ENCODE assay signal across 20 cellular contexts in the genomic region with DNA sequence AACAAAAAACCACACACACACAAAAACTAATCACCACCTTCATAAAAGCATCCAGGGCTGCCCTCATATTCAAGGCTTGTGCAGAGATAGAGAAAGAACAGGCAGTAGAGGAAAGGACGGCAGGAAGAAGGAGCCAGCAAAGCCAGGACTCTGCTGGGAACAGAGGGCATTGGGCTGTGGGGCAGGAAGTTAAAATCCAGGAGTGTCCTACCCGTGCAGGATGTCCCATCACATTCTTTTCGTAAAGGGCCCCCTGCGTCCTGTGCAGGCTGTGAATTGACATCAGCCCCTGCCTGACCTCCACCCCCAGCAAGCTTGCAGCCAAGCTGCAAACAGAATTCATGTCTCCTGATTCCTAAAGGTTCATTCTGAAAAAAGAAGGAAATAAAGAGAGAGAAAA.
A peak's percentile ranks its signal among the peaks of the same experiment; 100 is the strongest.
DNase-seq lines count a peak whose midpoint lies in the region; TF ChIP-seq lines count a peak whose summit lies in the region.
"Had no signal": no experiment of that assay in that cellular context is flagged by ENCODE, and none has a peak within 500 bp of the region (broad histone marks: within the 10 kb centered on the region; RNA-seq: fewer than 3 reads in every experiment).

No MANE protein-coding gene starts in this region.

- H3K9ac ChIP-seq in H9 (ENCODE audit: extremely low read depth, insufficient read length, low read length) (no peak overlapping the region), subcutaneous abdominal adipose tissue (ENCODE audit: low read length in 5 of 5) (no peak overlapping the region)

- H2BK5ac ChIP-seq in H9 (ENCODE audit: insufficient read length, low read length): no peak overlapping the region

- no peaks in the 10 kb centered on the region for H3K36me3 ChIP-seq in subcutaneous abdominal adipose tissue (ENCODE audit: control insufficient read depth in 5 of 5, insufficient read depth in 5 of 5, low read length in 5 of 5)
- H3K36me3 ChIP-seq: BE2C, MG63 had no signal

- H2BK12ac ChIP-seq in H9 (ENCODE audit: insufficient read length, low read depth, low read length): no peak overlapping the region

- no peaks in the 10 kb centered on the region for H3K9me3 ChIP-seq in H9 (ENCODE audit: control insufficient read depth, low read depth, low read length)
- no peaks in the 10 kb centered on the region for H3K9me3 ChIP-seq in subcutaneous abdominal adipose tissue (ENCODE audit: control insufficient read depth in 5 of 5, low read length in 5 of 5)
- H3K9me3 ChIP-seq: BE2C, Caco-2, MG63 had no signal

- peak overlapping the region in 1 of 5 donors; percentile 24 for H3K4me3 ChIP-seq in subcutaneous abdominal adipose tissue (ENCODE audit: low read depth in 1 of 5, low read length in 5 of 5)
- H3K4me3 ChIP-seq: K562, MG63 had no signal

- H3T11ph ChIP-seq in H9 (ENCODE audit: low read length): no peak overlapping the region

- H2AK5ac ChIP-seq in H9 (ENCODE audit: insufficient read length, low read length): no peak overlapping the region

- H3K27me3 Mint-ChIP-seq in H9 (ENCODE audit: low read depth): peaks cover 1% of the 10 kb centered on the region; the same call in 1 of the 2 replicates
- no peaks in the 10 kb centered on the region for H3K27me3 Mint-ChIP-seq in chondrocyte (ENCODE audit: low read depth)
- peaks cover 3% of the 10 kb centered on the region for H3K27me3 Mint-ChIP-seq in nephron (ENCODE audit: low read depth)
- H3K27me3 Mint-ChIP-seq: CD4-positive, alpha-beta T cell had no signal

- no peak overlapping the region for H3K23ac ChIP-seq in H9 (ENCODE audit: insufficient read length, low read depth, low read length)

- no peak overlapping the region for H3K18ac ChIP-seq in H9 (ENCODE audit: insufficient read length, low read depth, low read length)

- H3K79me2 ChIP-seq in H9 (ENCODE audit: insufficient read depth, low read length): no peaks in the 10 kb centered on the region

- H3K14ac ChIP-seq in H9 (ENCODE audit: insufficient read depth, low read length): no peak overlapping the region

- H3K4ac ChIP-seq in H9 (ENCODE audit: low read depth, low read length): no peak overlapping the region

- H3K4me2 ChIP-seq in H9 (ENCODE audit: insufficient read depth, insufficient read length, low read length): no peak overlapping the region

- no CpG with 5 or more reads among the region's 4 CpGs for WGBS in H9 (ENCODE audit: extremely low coverage, insufficient read length, low lambda C conversion rate)

- no peak overlapping the region for H3K56ac ChIP-seq in H9 (ENCODE audit: insufficient read length, low read depth, low read length)

- H3K4me1 Mint-ChIP-seq in H9 (peaks cover 22% of the 10 kb centered on the region in 2 experiments), chondrocyte (ENCODE audit: low read depth) (peaks cover 9% of the 10 kb centered on the region), nephron (peaks cover 66% of the 10 kb centered on the region)

- no peaks in the 10 kb centered on the region for H3K23me2 ChIP-seq in H9 (ENCODE audit: insufficient read length, low read depth, low read length, poor library complexity, severe bottlenecking)

- H2BK120ac ChIP-seq in H9 (ENCODE audit: low read depth, low read length, poor library complexity, severe bottlenecking): no peak overlapping the region

- DNase-seq in H9: no peak
- DNase-seq in chondrocyte (ENCODE audit: low spot score): no peak
- DNase-seq in SKM-1 treated with dmso at 0.1 percent for 144 hours (lab: John Stamatoyannopoulos, UW; ENCODE audit: unreplicated experiment): no peak
- no peak for DNase-seq in stimulated activated CD4-positive, alpha-beta T cell treated with anti-CD3 and anti-CD28 coated beads, Interleukin-1b, Interleukin-23, amount 100 ng/mL, for 48 hours
- DNase-seq in occipital lobe (lab: John Stamatoyannopoulos, UW): no peak
- DNase-seq: BE2C; Caco-2; CD4-positive, alpha-beta T cell; DMS 273 treated with DMSO at 0.1 percent for 48 hours; DMS79 treated with DMSO at 0.1 percent for 48 hours; H7; HFFc6; MG63; NCI-H1417 treated with DMSO at 0.1 percent for 48 hours; NCI-H187; NCI-H446; SHP77 had no signal

- no peak overlapping the region for H4K8ac ChIP-seq in H9 (replicated peaks; ENCODE audit: insufficient read length, low read depth, low read length)

- peaks cover 2 to 4% of the 10 kb centered on the region in 2 experiments; a peak in 4 of 5 replicates for H3K9me3 Mint-ChIP-seq in H9
- peaks cover 7% of the 10 kb centered on the region for H3K9me3 Mint-ChIP-seq in chondrocyte (ENCODE audit: low read depth)
- no peaks in the 10 kb centered on the region for H3K9me3 Mint-ChIP-seq in nephron
- H3K9me3 Mint-ChIP-seq: CD4-positive, alpha-beta T cell had no signal

- H3K4me1 ChIP-seq in H9 (ENCODE audit: insufficient read depth, low read length) (no peaks in the 10 kb centered on the region; the same call in 1 of the 2 replicates), subcutaneous abdominal adipose tissue (ENCODE audit: control insufficient read depth in 5 of 5, insufficient read depth in 5 of 5, low read length in 5 of 5) (peaks cover 5 to 33% (median 30%) of the 10 kb centered on the region in 5 donors)
- H3K4me1 ChIP-seq: BE2C, Caco-2 had no signal

- no peaks in the 10 kb centered on the region for H3K79me1 ChIP-seq in H9 (ENCODE audit: insufficient read depth, low read depth, low read length, poor library complexity, severe bottlenecking)

- H3K27ac Mint-ChIP-seq in H9 (peak overlapping the region in 2 of 3 experiments; percentile 1 to 82; a peak in 1 of 7 replicates), chondrocyte (ENCODE audit: unreplicated experiment) (peak overlapping the region; percentile 45), nephron (peak overlapping the region; percentile 53 to 86 (median 63))
- H3K27ac Mint-ChIP-seq: CD4-positive, alpha-beta T cell; HFFc6 had no signal

- H3K27me3 ChIP-seq in H9 (ENCODE audit: insufficient read depth, low read length): no peaks in the 10 kb centered on the region
- no peaks in the 10 kb centered on the region for H3K27me3 ChIP-seq in subcutaneous abdominal adipose tissue (ENCODE audit: control insufficient read depth in 5 of 5, insufficient read depth in 4 of 5, low read length in 5 of 5)
- H3K27me3 ChIP-seq: BE2C, MG63 had no signal

- no peak overlapping the region for H4K91ac ChIP-seq in H9 (ENCODE audit: insufficient read length, low read depth, low read length)

- peaks cover 0 to 5% (median 0%) of the 10 kb centered on the region in 3 experiments; a peak in 4 of 7 replicates for H3K36me3 Mint-ChIP-seq in H9 (ENCODE audit: insufficient read depth in 1 of 3, low read depth in 3 of 3)
- H3K36me3 Mint-ChIP-seq in chondrocyte (ENCODE audit: low read depth): no peaks in the 10 kb centered on the region
- peaks cover 3% of the 10 kb centered on the region for H3K36me3 Mint-ChIP-seq in nephron (ENCODE audit: low read depth)

- TF ChIP-seq CTCF in H9 (conservative IDR thresholded peaks at IDR 0.05) (no peak), chondrocyte (IDR thresholded peaks at IDR 0.05) (no peak), nephron (IDR thresholded peaks at IDR 0.05; ENCODE audit: unreplicated experiment in 3 of 3) (no peak)

- no peak overlapping the region for H3K27ac ChIP-seq in H9 (ENCODE audit: insufficient read length, low read depth, low read length)
- H3K27ac ChIP-seq in subcutaneous abdominal adipose tissue (ENCODE audit: low read depth, low read length): peak overlapping the region; percentile 4

- no peak overlapping the region for H3K4me3 Mint-ChIP-seq in H9
- H3K4me3 Mint-ChIP-seq in chondrocyte (ENCODE audit: unreplicated experiment): no peak overlapping the region
- H3K4me3 Mint-ChIP-seq in nephron: no peak overlapping the region
- H3K4me3 Mint-ChIP-seq: CD4-positive, alpha-beta T cell; HFFc6 had no signal

- H4K5ac ChIP-seq in H9 (ENCODE audit: insufficient read length, low read depth, low read length): no peak overlapping the region

- H2AFZ ChIP-seq in H9 (ENCODE audit: low read length): no peak overlapping the region

- H2BK20ac ChIP-seq in H9 (ENCODE audit: low read depth, low read length, poor library complexity, severe bottlenecking): no peak overlapping the region

- H2BK15ac ChIP-seq in H9 (ENCODE audit: low read depth, low read length): no peak overlapping the region

- H4K20me1 ChIP-seq in H9 (ENCODE audit: control insufficient read depth, insufficient read depth, insufficient read length): no peaks in the 10 kb centered on the region
